ENCODE assay signal across 8 cellular contexts in genomic region chrX:139204903-139205667, GRCh38.
A peak's percentile ranks its signal among the peaks of the same experiment; 100 is the strongest.
DNase-seq lines count a peak whose midpoint lies in the region; ATAC-seq and TF ChIP-seq lines count a peak whose summit lies in the region.

No MANE protein-coding gene starts in this region.

- H3K27me3 Mint-ChIP-seq in chondrocyte (ENCODE audit: low read depth): peaks cover 60% of the 10 kb centered on the region

- H3K4me3 ChIP-seq in lung (peak overlapping the region; percentile 19), tibial nerve (peak overlapping the region; percentile 33 to 55 (median 45))

- H3K27ac ChIP-seq in lung (ENCODE audit: low read depth in 1 of 2, low read length in 1 of 2) (no peak overlapping the region), tibial nerve (peak overlapping the region in 3 of 4 donors; percentile 53 to 83 (median 53))

- peak in 1 of 2 donors; percentile 35 for TF ChIP-seq EP300 in tibial nerve (IDR thresholded peaks at IDR 0.05)

- 2 to 25% methylated on average over 24 to 58 of the region's 58 CpGs for WGBS in lung, 2 donors
- WGBS in tibial nerve, 2 donors: 0 to 28% methylated on average over 1 to 56 of the region's 58 CpGs

- H3K27me3 ChIP-seq in lung (ENCODE audit: control insufficient read depth, insufficient read depth): peaks cover 16% of the 10 kb centered on the region
- H3K27me3 ChIP-seq in tibial nerve: peaks cover 0 to 14% of the 10 kb centered on the region in 2 donors

- no peaks in the 10 kb centered on the region for H3K36me3 ChIP-seq in lung (ENCODE audit: control insufficient read depth in 2 of 2, insufficient read depth in 2 of 2, low read length in 2 of 2)
- H3K36me3 ChIP-seq in tibial nerve: no peaks in the 10 kb centered on the region

- peak; percentile 13 for DNase-seq in ELR (ENCODE audit: low read depth)
- DNase-seq in NCI-H1048 (lab: John Stamatoyannopoulos, UW): peak; percentile 13
- no peak for DNase-seq in chondrocyte (ENCODE audit: low spot score)
- DNase-seq in lung (ENCODE audit: low spot score): no peak
- no peak for DNase-seq in tibial nerve (ENCODE audit: low spot score in 2 of 2)
- no peak for DNase-seq in activated CD8-positive, alpha-beta memory T cell treated with anti-CD3 and anti-CD28 coated beads for 24 hours
- no peak for DNase-seq in amniotic stem cell (lab: John Stamatoyannopoulos, UW)

- peaks cover 1% of the 10 kb centered on the region for H3K36me3 Mint-ChIP-seq in chondrocyte (ENCODE audit: low read depth)

- no peak overlapping the region for H3K27ac Mint-ChIP-seq in chondrocyte (ENCODE audit: unreplicated experiment)

- H3K9me3 Mint-ChIP-seq in chondrocyte (ENCODE audit: low read depth): no peaks in the 10 kb centered on the region

- TF ChIP-seq CTCF in chondrocyte (IDR thresholded peaks at IDR 0.05) (no peak), lung (IDR thresholded peaks at IDR 0.05; ENCODE audit: control extremely low read depth, extremely low read depth) (no peak), tibial nerve (IDR thresholded peaks at IDR 0.05) (no peak)

- peaks cover 0 to 4% of the 10 kb centered on the region in 2 donors for H3K4me1 ChIP-seq in lung (ENCODE audit: control insufficient read depth in 2 of 2, insufficient read depth in 2 of 2, low read length in 2 of 2)
- peaks cover 0 to 9% (median 0%) of the 10 kb centered on the region in 4 donors for H3K4me1 ChIP-seq in tibial nerve

- ATAC-seq in lung (ENCODE audit: insufficient read depth, low FRiP score) (no peak), HG02623 (IDR thresholded peaks at IDR 0.05; ENCODE audit: unreplicated experiment) (no peak)

- peak in 1 of 2 donors; percentile 31 for TF ChIP-seq POLR2A in tibial nerve (IDR thresholded peaks at IDR 0.05)

- H3K9me3 ChIP-seq in lung (ENCODE audit: control insufficient read depth in 2 of 2, insufficient read depth in 1 of 2, low read length in 1 of 2) (peaks cover 0 to 14% of the 10 kb centered on the region in 2 donors), tibial nerve (no peaks in the 10 kb centered on the region)

- H3K4me3 Mint-ChIP-seq in chondrocyte (ENCODE audit: unreplicated experiment): peak overlapping the region; percentile 72

- peaks cover 9% of the 10 kb centered on the region for H3K4me1 Mint-ChIP-seq in chondrocyte (ENCODE audit: low read depth)

Comparison
In these comparisons a context has a peak if more than half of its experiments do, and no peak if none do; other contexts are left out.
1. DNase-seq: peak in ELR (single experiment) and NCI-H1048 (single experiment); none in chondrocyte (single experiment), lung (single experiment), tibial nerve (0 of 2), activated CD8-positive, alpha-beta memory T cell treated with anti-CD3 and anti-CD28 coated beads for 24 hours (single experiment) and amniotic stem cell (single experiment).
2. H3K27ac ChIP-seq: peak in tibial nerve (3 of 4); none in lung (0 of 2).